In the genomic region with DNA sequence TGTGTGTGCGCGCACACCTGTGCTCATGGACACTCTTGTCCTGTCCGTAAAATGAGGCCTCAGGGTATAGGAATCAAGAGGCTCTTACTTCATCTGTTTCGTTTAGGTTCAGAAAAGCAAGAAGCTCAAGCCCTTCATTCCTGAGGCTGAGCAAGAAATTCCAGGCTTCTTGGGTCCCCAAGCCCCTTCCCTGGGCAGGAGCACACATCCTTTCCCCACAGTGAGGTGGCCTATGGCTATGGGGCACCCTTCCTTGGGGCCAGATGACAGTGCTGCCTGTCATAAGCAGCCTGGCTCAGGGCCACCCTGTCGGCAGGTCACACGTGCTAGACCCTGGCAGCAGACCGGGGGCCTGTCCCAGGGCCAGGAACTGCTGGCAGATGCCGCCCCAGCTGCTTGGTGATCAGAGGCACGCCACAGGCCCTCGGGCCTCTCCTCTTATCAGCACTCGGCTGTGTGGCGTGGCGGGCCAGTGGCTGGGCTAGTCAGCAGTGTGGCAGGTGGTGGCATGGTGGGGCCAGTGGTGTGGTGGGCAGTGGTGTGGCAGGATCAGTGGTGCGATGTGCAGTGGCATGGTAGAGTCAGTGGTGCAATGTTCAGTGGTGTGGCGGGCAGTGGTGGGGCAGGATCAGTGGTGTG, we compare ENCODE assay signal across 18 cellular contexts. TPM values are rescaled to one million over a fixed set of nuclear protein-coding genes. Genes with fewer than 3 reads are reported as not detected.
DNase-seq lines count a peak whose midpoint lies in the region; ATAC-seq, FAIRE-seq and TF ChIP-seq lines count a peak whose summit lies in the region.
"Had no signal": no experiment of that assay in that cellular context is flagged by ENCODE, and none has a peak within 500 bp of the region (broad histone marks: within the 10 kb centered on the region; RNA-seq: fewer than 3 reads in every experiment).

No MANE protein-coding gene starts in this region.

- H3K27ac ChIP-seq in ascending aorta (peak overlapping the region; percentile 43 to 85), kidney (ENCODE audit: low read depth in 2 of 2, low read length in 2 of 2) (no peak overlapping the region), rectal smooth muscle tissue (ENCODE audit: low read depth, low read length) (peak overlapping the region; percentile 64)
- H3K27ac ChIP-seq: cardiac muscle cell, neutrophil had no signal

- H3K27me3 ChIP-seq in BE2C, result no peaks in the 10 kb centered on the region
- no peaks in the 10 kb centered on the region for H3K27me3 ChIP-seq in ascending aorta
- H3K27me3 ChIP-seq in rectal smooth muscle tissue (ENCODE audit: control insufficient read depth, insufficient read depth, low read length), result no peaks in the 10 kb centered on the region
- H3K27me3 ChIP-seq: cardiac muscle cell, neutrophil had no signal

- no peak overlapping the region for H3K9ac ChIP-seq in kidney (ENCODE audit: low read length in 2 of 2)
- no peak overlapping the region for H3K9ac ChIP-seq in rectal smooth muscle tissue (ENCODE audit: low read length)

- DNase-seq in BE2C (peak; percentile 60), ascending aorta (ENCODE audit: low spot score in 2 of 2) (peak in 1 of 2 donors; percentile 83), kidney (peak; percentile 67), medulla oblongata (ENCODE audit: extremely low spot score) (no peak)
- DNase-seq in stimulated activated CD4-positive, alpha-beta T cell treated with anti-CD3 and anti-CD28 coated beads, Interleukin-4, amount 100 ng/mL, for 4 hours, result no peak
- DNase-seq: activated CD4-positive, alpha-beta T cell treated with anti-CD3 and anti-CD28 coated beads, Interleukin-2, amount 10 ng/mL, durations not matched to agents 7 days and 5 days; activated CD8-positive, alpha-beta memory T cell treated with anti-CD3 and anti-CD28 coated beads, Interleukin-2, amount 50 U/mL, for 48 hours; activated effector memory CD4-positive, alpha-beta T cell treated with Interleukin-2 at 50 U/mL for 16 hours; foreskin melanocyte; H7; stimulated activated CD4-positive, alpha-beta T cell treated with anti-CD3 and anti-CD28 coated beads, Interleukin-2, amount 100 ng/mL, for 24 hours had no signal

- H3K4me3 ChIP-seq in BE2C (ENCODE audit: low read depth, low read length) (no peak overlapping the region), ascending aorta (no peak overlapping the region), kidney (ENCODE audit: low read length in 2 of 2) (no peak overlapping the region), rectal smooth muscle tissue (ENCODE audit: low read length) (no peak overlapping the region)
- H3K4me3 ChIP-seq: cardiac muscle cell had no signal

- intact Hi-C loops in ascending aorta (cut with DNase I), result no loop called here
- intact Hi-C loops in kidney (cut with DNase I), result no loop called here

- TF ChIP-seq CTCF in BE2C (IDR thresholded peaks at IDR 0.05; ENCODE audit: low read depth, low read length), result no peak
- TF ChIP-seq CTCF in ascending aorta (IDR thresholded peaks at IDR 0.05), result no peak
- no peak for TF ChIP-seq CTCF in kidney (IDR thresholded peaks at IDR 0.05; ENCODE audit: borderline replicate concordance, extremely low read depth, insufficient read depth)

- H3K4me1 ChIP-seq in BE2C, result no peaks in the 10 kb centered on the region
- peaks cover 40 to 53% of the 10 kb centered on the region in 2 donors for H3K4me1 ChIP-seq in ascending aorta
- peaks cover 0 to 7% of the 10 kb centered on the region in 2 donors for H3K4me1 ChIP-seq in kidney (ENCODE audit: control insufficient read depth in 1 of 2, insufficient read depth in 1 of 2, low read depth in 1 of 2, low read length in 2 of 2)
- H3K4me1 ChIP-seq in rectal smooth muscle tissue (ENCODE audit: control insufficient read depth, insufficient read depth, low read length), result peaks cover 49% of the 10 kb centered on the region

- no peaks in the 10 kb centered on the region for H3K9me3 ChIP-seq in BE2C
- H3K9me3 ChIP-seq in ascending aorta, result no peaks in the 10 kb centered on the region
- no peaks in the 10 kb centered on the region for H3K9me3 ChIP-seq in kidney (ENCODE audit: control insufficient read depth in 1 of 2, low read length in 2 of 2)
- H3K9me3 ChIP-seq: neutrophil had no signal

- H3K36me3 ChIP-seq in BE2C (no peaks in the 10 kb centered on the region), ascending aorta (no peaks in the 10 kb centered on the region), kidney (ENCODE audit: control insufficient read depth in 1 of 2, insufficient read depth in 2 of 2, low read length in 2 of 2) (no peaks in the 10 kb centered on the region), rectal smooth muscle tissue (ENCODE audit: control insufficient read depth, insufficient read depth, low read length) (no peaks in the 10 kb centered on the region)
- H3K36me3 ChIP-seq: cardiac muscle cell, neutrophil had no signal

- ATAC-seq in GM18519 (IDR thresholded peaks at IDR 0.05; ENCODE audit: low FRiP score, unreplicated experiment), result no peak
- no peak for ATAC-seq in HG03139 (IDR thresholded peaks at IDR 0.05; ENCODE audit: unreplicated experiment)

- no peak for FAIRE-seq in kidney (lab: Jason Lieb, UNC)
- FAIRE-seq: GM12892 had no signal

RNA-seq across cellular contexts. Expression of a gene that starts 50.2 kb away (rescaled TPM):
- polyA plus RNA-seq in BE2C (2012; ENCODE audit: insufficient read depth, insufficient read length, low read depth), result 0.48 TPM
- total RNA-seq in ascending aorta (33.2 TPM), kidney (9.9 TPM)
- polyA plus RNA-seq in kidney (ENCODE audit: insufficient read depth, low read depth, low replicate concordance), result 1.1 TPM
- polyA plus RNA-seq: CD14-positive monocyte had no signal

Comparison
In these comparisons a context has a peak if more than half of its experiments do, and no peak if none do; other contexts are left out.
1. DNase-seq: peak in BE2C (single experiment) and kidney (single experiment); none in medulla oblongata (single experiment) and stimulated activated CD4-positive, alpha-beta T cell treated with anti-CD3 and anti-CD28 coated beads, Interleukin-4, amount 100 ng/mL, for 4 hours (0 of 2).
2. H3K27ac ChIP-seq: peak in ascending aorta (2 of 2) and rectal smooth muscle tissue (single experiment); none in kidney (0 of 2).